In the genomic region with DNA sequence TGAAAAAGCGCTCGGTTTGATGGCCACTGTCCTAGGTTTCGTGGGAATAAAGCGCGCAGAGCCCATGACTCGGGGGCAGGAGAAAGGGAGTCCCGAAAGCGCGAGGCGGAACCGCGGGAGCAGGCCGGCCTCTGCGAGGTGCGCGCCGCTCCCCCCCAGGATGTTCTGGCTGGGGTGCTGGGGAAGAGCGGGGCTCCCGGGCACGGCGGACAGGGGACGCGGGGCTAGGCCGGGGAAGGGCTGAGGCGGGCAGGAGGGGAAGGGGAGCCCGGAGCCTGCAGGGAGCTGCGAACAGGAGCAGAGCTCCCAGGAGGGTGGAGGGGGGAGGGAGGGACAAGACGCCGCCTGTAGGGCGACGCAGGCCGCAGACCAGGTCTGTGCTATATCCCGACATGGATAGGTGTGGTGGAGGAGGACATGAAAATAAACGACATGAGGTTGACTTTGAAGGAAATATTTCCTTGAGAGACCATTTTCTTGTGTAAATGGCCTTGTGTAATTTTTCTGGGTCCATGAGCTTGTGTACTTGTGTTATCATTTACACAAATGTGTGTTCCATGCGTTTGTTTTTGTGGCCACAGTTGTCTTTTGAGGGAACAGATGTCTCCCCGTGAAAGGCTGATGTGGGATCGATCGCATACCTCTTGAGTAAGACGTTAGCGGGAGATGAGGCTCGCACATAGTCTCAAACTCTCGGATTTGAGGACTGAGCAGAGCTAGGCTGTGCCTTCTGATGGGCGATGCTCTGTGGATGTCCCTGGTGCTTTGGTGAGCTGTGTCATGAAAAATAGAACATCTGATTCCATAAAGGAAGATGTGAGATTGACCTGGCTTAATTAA, we compare ENCODE assay signal across 1 cellular context.
TF ChIP-seq lines count a peak whose summit lies in the region.

No MANE protein-coding gene starts in this region.

TF ChIP-seq in K562, 482 proteins besides CTCF, POLR2A, EP300 and RAD21 (continued from another document and continues in another):
- TF ChIP-seq, protein P1, sequence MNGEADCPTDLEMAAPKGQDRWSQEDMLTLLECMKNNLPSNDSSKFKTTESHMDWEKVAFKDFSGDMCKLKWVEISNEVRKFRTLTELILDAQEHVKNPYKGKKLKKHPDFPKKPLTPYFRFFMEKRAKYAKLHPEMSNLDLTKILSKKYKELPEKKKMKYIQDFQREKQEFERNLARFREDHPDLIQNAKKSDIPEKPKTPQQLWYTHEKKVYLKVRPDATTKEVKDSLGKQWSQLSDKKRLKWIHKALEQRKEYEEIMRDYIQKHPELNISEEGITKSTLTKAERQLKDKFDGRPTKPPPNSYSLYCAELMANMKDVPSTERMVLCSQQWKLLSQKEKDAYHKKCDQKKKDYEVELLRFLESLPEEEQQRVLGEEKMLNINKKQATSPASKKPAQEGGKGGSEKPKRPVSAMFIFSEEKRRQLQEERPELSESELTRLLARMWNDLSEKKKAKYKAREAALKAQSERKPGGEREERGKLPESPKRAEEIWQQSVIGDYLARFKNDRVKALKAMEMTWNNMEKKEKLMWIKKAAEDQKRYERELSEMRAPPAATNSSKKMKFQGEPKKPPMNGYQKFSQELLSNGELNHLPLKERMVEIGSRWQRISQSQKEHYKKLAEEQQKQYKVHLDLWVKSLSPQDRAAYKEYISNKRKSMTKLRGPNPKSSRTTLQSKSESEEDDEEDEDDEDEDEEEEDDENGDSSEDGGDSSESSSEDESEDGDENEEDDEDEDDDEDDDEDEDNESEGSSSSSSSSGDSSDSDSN (IDR thresholded peaks at IDR 0.05; ENCODE audit: borderline replicate concordance in 1 of 2, low read depth in 2 of 2, low read length in 2 of 2), result peak; percentile 64 to 87; a peak in 3 of 4 replicates
- TF ChIP-seq, protein P2, sequence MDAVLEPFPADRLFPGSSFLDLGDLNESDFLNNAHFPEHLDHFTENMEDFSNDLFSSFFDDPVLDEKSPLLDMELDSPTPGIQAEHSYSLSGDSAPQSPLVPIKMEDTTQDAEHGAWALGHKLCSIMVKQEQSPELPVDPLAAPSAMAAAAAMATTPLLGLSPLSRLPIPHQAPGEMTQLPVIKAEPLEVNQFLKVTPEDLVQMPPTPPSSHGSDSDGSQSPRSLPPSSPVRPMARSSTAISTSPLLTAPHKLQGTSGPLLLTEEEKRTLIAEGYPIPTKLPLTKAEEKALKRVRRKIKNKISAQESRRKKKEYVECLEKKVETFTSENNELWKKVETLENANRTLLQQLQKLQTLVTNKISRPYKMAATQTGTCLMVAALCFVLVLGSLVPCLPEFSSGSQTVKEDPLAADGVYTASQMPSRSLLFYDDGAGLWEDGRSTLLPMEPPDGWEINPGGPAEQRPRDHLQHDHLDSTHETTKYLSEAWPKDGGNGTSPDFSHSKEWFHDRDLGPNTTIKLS (IDR thresholded peaks at IDR 0.05; ENCODE audit: borderline replicate concordance, low read depth), result 0 out of 2 replicates have a peak, but pooled peaks have one; percentile 23
- 0 out of 2 replicates have a peak, but pooled peaks have one; percentile 17 for TF ChIP-seq RNF2 (IDR thresholded peaks at IDR 0.05)
- peak; percentile 59 for TF ChIP-seq TAF1 (IDR thresholded peaks at IDR 0.05; ENCODE audit: control insufficient read depth, extremely low read depth, insufficient read depth, low read length, severe bottlenecking)
- no peak for TF ChIP-seq ZBTB8A (IDR thresholded peaks at IDR 0.05; ENCODE audit: partially characterized antibody)
- TF ChIP-seq HDAC1 (IDR thresholded peaks at IDR 0.05), result peak in 1 of 2 experiments; percentile 39; a peak in 2 of 4 replicates
- peak; percentile 16 for TF ChIP-seq KDM5B (IDR thresholded peaks at IDR 0.05; ENCODE audit: insufficient replicate concordance, low read depth, low read length)
- TF ChIP-seq, protein P3, sequence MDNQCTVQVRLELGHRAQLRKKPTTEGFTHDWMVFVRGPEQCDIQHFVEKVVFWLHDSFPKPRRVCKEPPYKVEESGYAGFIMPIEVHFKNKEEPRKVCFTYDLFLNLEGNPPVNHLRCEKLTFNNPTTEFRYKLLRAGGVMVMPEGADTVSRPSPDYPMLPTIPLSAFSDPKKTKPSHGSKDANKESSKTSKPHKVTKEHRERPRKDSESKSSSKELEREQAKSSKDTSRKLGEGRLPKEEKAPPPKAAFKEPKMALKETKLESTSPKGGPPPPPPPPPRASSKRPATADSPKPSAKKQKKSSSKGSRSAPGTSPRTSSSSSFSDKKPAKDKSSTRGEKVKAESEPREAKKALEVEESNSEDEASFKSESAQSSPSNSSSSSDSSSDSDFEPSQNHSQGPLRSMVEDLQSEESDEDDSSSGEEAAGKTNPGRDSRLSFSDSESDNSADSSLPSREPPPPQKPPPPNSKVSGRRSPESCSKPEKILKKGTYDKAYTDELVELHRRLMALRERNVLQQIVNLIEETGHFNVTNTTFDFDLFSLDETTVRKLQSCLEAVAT (IDR thresholded peaks at IDR 0.05), result 0 out of 4 replicates have a peak, but pooled peaks have one; percentile 26 to 47
- no peak for TF ChIP-seq PURB (CRISPR knock-in tag; IDR thresholded peaks at IDR 0.05; ENCODE audit: low read depth)
- peak; percentile 29 to 67; a peak in 2 of 4 replicates for TF ChIP-seq FOXK2 (conservative IDR thresholded peaks at IDR 0.05 in 1 of 2, IDR thresholded peaks at IDR 0.05 in 1 of 2; ENCODE audit: low read depth in 2 of 2)
- peak; percentile 65; the same call in 1 of the 2 replicates for TF ChIP-seq SUPT5H (IDR thresholded peaks at IDR 0.05)
- TF ChIP-seq PHF21A (IDR thresholded peaks at IDR 0.05; ENCODE audit: borderline replicate concordance, low read depth), result 0 out of 2 replicates have a peak, but pooled peaks have one; percentile 21
- peak; percentile 13; the same call in 1 of the 2 replicates for TF ChIP-seq RB1 (IDR thresholded peaks at IDR 0.05; ENCODE audit: low read depth)
- TF ChIP-seq, protein P4, sequence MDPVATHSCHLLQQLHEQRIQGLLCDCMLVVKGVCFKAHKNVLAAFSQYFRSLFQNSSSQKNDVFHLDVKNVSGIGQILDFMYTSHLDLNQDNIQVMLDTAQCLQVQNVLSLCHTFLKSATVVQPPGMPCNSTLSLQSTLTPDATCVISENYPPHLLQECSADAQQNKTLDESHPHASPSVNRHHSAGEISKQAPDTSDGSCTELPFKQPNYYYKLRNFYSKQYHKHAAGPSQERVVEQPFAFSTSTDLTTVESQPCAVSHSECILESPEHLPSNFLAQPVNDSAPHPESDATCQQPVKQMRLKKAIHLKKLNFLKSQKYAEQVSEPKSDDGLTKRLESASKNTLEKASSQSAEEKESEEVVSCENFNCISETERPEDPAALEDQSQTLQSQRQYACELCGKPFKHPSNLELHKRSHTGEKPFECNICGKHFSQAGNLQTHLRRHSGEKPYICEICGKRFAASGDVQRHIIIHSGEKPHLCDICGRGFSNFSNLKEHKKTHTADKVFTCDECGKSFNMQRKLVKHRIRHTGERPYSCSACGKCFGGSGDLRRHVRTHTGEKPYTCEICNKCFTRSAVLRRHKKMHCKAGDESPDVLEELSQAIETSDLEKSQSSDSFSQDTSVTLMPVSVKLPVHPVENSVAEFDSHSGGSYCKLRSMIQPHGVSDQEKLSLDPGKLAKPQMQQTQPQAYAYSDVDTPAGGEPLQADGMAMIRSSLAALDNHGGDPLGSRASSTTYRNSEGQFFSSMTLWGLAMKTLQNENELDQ (CRISPR knock-in tag; IDR thresholded peaks at IDR 0.05; ENCODE audit: borderline replicate concordance), result no peak
- peak; percentile 63; the same call in 1 of the 2 replicates for TF ChIP-seq CREM (IDR thresholded peaks at IDR 0.05; ENCODE audit: low read depth)
- peak; percentile 45; the same call in 1 of the 2 replicates for TF ChIP-seq L3MBTL2 (IDR thresholded peaks at IDR 0.05)
- 0 out of 2 replicates have a peak, but pooled peaks have one; percentile 14 for TF ChIP-seq MYNN (IDR thresholded peaks at IDR 0.05)
- no peak for TF ChIP-seq MYNN (CRISPR knock-in tag; IDR thresholded peaks at IDR 0.05)
- TF ChIP-seq NFIC (IDR thresholded peaks at IDR 0.05), result 0 out of 2 replicates have a peak, but pooled peaks have one; percentile 12
- TF ChIP-seq KDM1A (IDR thresholded peaks at IDR 0.05), result no peak
- TF ChIP-seq ARNT (IDR thresholded peaks at IDR 0.05), result peak in 1 of 2 experiments; percentile 61; a peak in 1 of 4 replicates
- peak; percentile 62; the same call in 1 of the 2 replicates for TF ChIP-seq ZNF431 (CRISPR knock-in tag; IDR thresholded peaks at IDR 0.05)
- 0 out of 2 replicates have a peak, but pooled peaks have one; percentile 11 for TF ChIP-seq TCF3 (CRISPR knock-in tag; IDR thresholded peaks at IDR 0.05)
- no peak; the same call in 1 of the 2 replicates for TF ChIP-seq SOX6 (IDR thresholded peaks at IDR 0.05)
- TF ChIP-seq TBL1XR1 (IDR thresholded peaks at IDR 0.05; ENCODE audit: low read length in 2 of 2), result peak in 1 of 2 experiments; percentile 16; a peak in 1 of 4 replicates
- TF ChIP-seq, protein P5, sequence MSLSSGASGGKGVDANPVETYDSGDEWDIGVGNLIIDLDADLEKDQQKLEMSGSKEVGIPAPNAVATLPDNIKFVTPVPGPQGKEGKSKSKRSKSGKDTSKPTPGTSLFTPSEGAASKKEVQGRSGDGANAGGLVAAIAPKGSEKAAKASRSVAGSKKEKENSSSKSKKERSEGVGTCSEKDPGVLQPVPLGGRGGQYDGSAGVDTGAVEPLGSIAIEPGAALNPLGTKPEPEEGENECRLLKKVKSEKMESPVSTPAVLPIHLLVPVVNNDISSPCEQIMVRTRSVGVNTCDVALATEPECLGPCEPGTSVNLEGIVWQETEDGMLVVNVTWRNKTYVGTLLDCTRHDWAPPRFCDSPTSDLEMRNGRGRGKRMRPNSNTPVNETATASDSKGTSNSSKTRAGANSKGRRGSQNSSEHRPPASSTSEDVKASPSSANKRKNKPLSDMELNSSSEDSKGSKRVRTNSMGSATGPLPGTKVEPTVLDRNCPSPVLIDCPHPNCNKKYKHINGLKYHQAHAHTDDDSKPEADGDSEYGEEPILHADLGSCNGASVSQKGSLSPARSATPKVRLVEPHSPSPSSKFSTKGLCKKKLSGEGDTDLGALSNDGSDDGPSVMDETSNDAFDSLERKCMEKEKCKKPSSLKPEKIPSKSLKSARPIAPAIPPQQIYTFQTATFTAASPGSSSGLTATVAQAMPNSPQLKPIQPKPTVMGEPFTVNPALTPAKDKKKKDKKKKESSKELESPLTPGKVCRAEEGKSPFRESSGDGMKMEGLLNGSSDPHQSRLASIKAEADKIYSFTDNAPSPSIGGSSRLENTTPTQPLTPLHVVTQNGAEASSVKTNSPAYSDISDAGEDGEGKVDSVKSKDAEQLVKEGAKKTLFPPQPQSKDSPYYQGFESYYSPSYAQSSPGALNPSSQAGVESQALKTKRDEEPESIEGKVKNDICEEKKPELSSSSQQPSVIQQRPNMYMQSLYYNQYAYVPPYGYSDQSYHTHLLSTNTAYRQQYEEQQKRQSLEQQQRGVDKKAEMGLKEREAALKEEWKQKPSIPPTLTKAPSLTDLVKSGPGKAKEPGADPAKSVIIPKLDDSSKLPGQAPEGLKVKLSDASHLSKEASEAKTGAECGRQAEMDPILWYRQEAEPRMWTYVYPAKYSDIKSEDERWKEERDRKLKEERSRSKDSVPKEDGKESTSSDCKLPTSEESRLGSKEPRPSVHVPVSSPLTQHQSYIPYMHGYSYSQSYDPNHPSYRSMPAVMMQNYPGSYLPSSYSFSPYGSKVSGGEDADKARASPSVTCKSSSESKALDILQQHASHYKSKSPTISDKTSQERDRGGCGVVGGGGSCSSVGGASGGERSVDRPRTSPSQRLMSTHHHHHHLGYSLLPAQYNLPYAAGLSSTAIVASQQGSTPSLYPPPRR (CRISPR knock-in tag; IDR thresholded peaks at IDR 0.05; ENCODE audit: borderline replicate concordance), result peak; percentile 56; the same call in 1 of the 2 replicates
- no peak for TF ChIP-seq ZC3H11A (IDR thresholded peaks at IDR 0.05; ENCODE audit: low read depth, low read length)
- 0 out of 2 replicates have a peak, but pooled peaks have one; percentile 7 for TF ChIP-seq RBM14 (IDR thresholded peaks at IDR 0.05; ENCODE audit: borderline replicate concordance, insufficient read depth, low read depth, low read length)
- TF ChIP-seq, protein P6, sequence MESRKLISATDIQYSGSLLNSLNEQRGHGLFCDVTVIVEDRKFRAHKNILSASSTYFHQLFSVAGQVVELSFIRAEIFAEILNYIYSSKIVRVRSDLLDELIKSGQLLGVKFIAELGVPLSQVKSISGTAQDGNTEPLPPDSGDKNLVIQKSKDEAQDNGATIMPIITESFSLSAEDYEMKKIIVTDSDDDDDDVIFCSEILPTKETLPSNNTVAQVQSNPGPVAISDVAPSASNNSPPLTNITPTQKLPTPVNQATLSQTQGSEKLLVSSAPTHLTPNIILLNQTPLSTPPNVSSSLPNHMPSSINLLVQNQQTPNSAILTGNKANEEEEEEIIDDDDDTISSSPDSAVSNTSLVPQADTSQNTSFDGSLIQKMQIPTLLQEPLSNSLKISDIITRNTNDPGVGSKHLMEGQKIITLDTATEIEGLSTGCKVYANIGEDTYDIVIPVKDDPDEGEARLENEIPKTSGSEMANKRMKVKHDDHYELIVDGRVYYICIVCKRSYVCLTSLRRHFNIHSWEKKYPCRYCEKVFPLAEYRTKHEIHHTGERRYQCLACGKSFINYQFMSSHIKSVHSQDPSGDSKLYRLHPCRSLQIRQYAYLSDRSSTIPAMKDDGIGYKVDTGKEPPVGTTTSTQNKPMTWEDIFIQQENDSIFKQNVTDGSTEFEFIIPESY (CRISPR knock-in tag; IDR thresholded peaks at IDR 0.05), result no peak; the same call in 1 of the 2 replicates
- no peak for TF ChIP-seq SREBF2 (CRISPR knock-in tag; IDR thresholded peaks at IDR 0.05)
- TF ChIP-seq, protein P7, sequence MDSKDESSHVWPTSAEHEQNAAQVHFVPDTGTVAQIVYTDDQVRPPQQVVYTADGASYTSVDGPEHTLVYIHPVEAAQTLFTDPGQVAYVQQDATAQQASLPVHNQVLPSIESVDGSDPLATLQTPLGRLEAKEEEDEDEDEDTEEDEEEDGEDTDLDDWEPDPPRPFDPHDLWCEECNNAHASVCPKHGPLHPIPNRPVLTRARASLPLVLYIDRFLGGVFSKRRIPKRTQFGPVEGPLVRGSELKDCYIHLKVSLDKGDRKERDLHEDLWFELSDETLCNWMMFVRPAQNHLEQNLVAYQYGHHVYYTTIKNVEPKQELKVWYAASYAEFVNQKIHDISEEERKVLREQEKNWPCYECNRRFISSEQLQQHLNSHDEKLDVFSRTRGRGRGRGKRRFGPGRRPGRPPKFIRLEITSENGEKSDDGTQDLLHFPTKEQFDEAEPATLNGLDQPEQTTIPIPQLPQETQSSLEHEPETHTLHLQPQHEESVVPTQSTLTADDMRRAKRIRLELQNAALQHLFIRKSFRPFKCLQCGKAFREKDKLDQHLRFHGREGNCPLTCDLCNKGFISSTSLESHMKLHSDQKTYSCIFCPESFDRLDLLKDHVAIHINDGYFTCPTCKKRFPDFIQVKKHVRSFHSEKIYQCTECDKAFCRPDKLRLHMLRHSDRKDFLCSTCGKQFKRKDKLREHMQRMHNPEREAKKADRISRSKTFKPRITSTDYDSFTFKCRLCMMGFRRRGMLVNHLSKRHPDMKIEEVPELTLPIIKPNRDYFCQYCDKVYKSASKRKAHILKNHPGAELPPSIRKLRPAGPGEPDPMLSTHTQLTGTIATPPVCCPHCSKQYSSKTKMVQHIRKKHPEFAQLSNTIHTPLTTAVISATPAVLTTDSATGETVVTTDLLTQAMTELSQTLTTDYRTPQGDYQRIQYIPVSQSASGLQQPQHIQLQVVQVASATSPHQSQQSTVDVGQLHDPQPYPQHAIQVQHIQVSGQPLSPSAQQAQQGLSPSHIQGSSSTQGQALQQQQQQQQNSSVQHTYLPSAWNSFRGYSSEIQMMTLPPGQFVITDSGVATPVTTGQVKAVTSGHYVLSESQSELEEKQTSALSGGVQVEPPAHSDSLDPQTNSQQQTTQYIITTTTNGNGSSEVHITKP (IDR thresholded peaks at IDR 0.05; ENCODE audit: partially characterized antibody), result peak; percentile 29
- peak; percentile 100 for TF ChIP-seq ZBED1 (IDR thresholded peaks at IDR 0.05)
- TF ChIP-seq MTF1 (CRISPR knock-in tag; IDR thresholded peaks at IDR 0.05; ENCODE audit: borderline replicate concordance), result no peak
- TF ChIP-seq ZSCAN29 (IDR thresholded peaks at IDR 0.05), result 0 out of 2 replicates have a peak, but pooled peaks have one; percentile 6
- 0 out of 2 replicates have a peak, but pooled peaks have one; percentile 1 for TF ChIP-seq ZNF830 (CRISPR knock-in tag; IDR thresholded peaks at IDR 0.05)
- TF ChIP-seq DPF2 (IDR thresholded peaks at IDR 0.05), result peak; percentile 36
- peak; percentile 13 for TF ChIP-seq PRPF4 (IDR thresholded peaks at IDR 0.05; ENCODE audit: insufficient read depth, low read depth, low read length, poor library complexity, severe bottlenecking)
